ENCODE assay signal across 20 cellular contexts in genomic region chr3:30710017-30710416, GRCh38.
DNase-seq lines count a peak whose midpoint lies in the region; ATAC-seq and TF ChIP-seq lines count a peak whose summit lies in the region.
"Had no signal": no experiment of that assay in that cellular context is flagged by ENCODE, and none has a peak within 500 bp of the region (broad histone marks: within the 10 kb centered on the region; RNA-seq: fewer than 3 reads in every experiment).

No MANE protein-coding gene starts in this region.

- no peaks in the 10 kb centered on the region for H3K27me3 ChIP-seq in smooth muscle cell (ENCODE audit: low read depth)

- H3K4me3 ChIP-seq in smooth muscle cell = no peak overlapping the region
- H3K4me3 ChIP-seq: A549, GM23338 had no signal

- no peaks in the 10 kb centered on the region for H3F3A ChIP-seq in smooth muscle cell (ENCODE audit: low read depth)

- H3K36me3 ChIP-seq in smooth muscle cell (ENCODE audit: low read depth) = no peaks in the 10 kb centered on the region

- no peaks in the 10 kb centered on the region for H3K9me3 ChIP-seq in smooth muscle cell (replicated peaks; ENCODE audit: low read depth)

- intact Hi-C loops in left colon (cut with DNase I, micrococcal nuclease) (no loop called here), Right ventricle myocardium superior (cut with DNase I) (no loop called here)

- no peaks in the 10 kb centered on the region for H3K4me1 ChIP-seq in smooth muscle cell (ENCODE audit: low read depth)

- no peaks in the 10 kb centered on the region for H3K79me2 ChIP-seq in smooth muscle cell (ENCODE audit: low read depth)

- DNase-seq in LoVo (ENCODE audit: low spot score) = peak; percentile 41
- peak; percentile 20 for DNase-seq in dermis blood vessel endothelial cell
- peak in 1 of 2 donors; percentile 39 for DNase-seq in left colon
- no peak for DNase-seq in smooth muscle cell (lab: John Stamatoyannopoulos, UW; ENCODE audit: unreplicated experiment)
- DNase-seq in Right ventricle myocardium superior = no peak
- no peak for DNase-seq in NCI-H226
- DNase-seq: 8988T; ACHN; C1 segment of cervical spinal cord; Calu3; CD4-positive, alpha-beta memory T cell; COR-L47; DMS53; DMS79 treated with DMSO at 0.1 percent for 48 hours; GF-D8; H9 had no signal

- no peak for TF ChIP-seq CTCF in smooth muscle cell (IDR thresholded peaks at IDR 0.05; ENCODE audit: borderline replicate concordance, insufficient read depth, poor library complexity, severe bottlenecking)

- H2AFZ ChIP-seq in smooth muscle cell (ENCODE audit: low read depth) = peak overlapping the region; percentile 12
- H2AFZ ChIP-seq: GM23338 had no signal

- peak; percentile 99 for ATAC-seq in left colon
- ATAC-seq in Right ventricle myocardium superior (ENCODE audit: poor library complexity) = no peak
- no peak for ATAC-seq in HG03439 (IDR thresholded peaks at IDR 0.05; ENCODE audit: unreplicated experiment)
- ATAC-seq: A549, GM23338, HCT116 had no signal

- H4K20me1 ChIP-seq in smooth muscle cell (ENCODE audit: low read depth) = no peaks in the 10 kb centered on the region

- no peak overlapping the region for H3K27ac ChIP-seq in smooth muscle cell (ENCODE audit: low read depth)
- H3K27ac ChIP-seq: A549 had no signal

- no peak overlapping the region for H3K9ac ChIP-seq in smooth muscle cell (ENCODE audit: low read depth)

- 76% methylated on average over 7 of the region's 7 CpGs for WGBS in smooth muscle cell (ENCODE audit: low lambda C conversion rate)

- no peak overlapping the region for H3K4me2 ChIP-seq in smooth muscle cell
- H3K4me2 ChIP-seq: A549, GM23338 had no signal

Comparison
In these comparisons a context has a peak if more than half of its experiments do, and no peak if none do; other contexts are left out.
1. DNase-seq: peak in LoVo (single experiment) and dermis blood vessel endothelial cell (single experiment); none in smooth muscle cell (single experiment), Right ventricle myocardium superior (single experiment) and NCI-H226 (single experiment).